ENCODE assay signal across 4 cellular contexts in genomic region chr2:83561592-83561991, GRCh38.
"Had no signal": no experiment of that assay in that cellular context is flagged by ENCODE, and none has a peak within 500 bp of the region (broad histone marks: within the 10 kb centered on the region; RNA-seq: fewer than 3 reads in every experiment).

No MANE protein-coding gene starts in this region.

- DNase-seq: H9, HCEC 1CT, KBM-7 had no signal

- ATAC-seq: GM23338 had no signal
